ENCODE assay signal across 19 cellular contexts in the genomic region with DNA sequence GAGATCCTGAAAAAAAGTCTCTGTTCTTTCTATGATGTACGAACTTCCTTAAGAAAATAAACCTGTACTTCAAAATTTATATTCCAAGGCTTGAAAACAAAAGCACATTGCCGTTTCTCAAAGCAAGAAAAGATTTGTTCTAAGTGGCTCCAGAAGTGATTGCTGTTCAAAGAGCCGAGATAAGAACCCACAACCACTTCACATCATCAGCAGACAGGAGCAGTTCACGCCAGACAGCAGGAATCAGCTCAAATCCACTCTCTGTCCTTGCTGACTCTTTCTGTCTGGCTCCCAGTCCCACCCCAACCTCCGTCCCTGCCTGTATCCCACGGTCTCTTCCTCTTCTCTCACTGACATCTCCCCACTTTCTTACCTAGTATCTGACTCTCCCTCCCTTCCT.
DNase-seq lines count a peak whose midpoint lies in the region; TF ChIP-seq lines count a peak whose summit lies in the region.
"Had no signal": no experiment of that assay in that cellular context is flagged by ENCODE, and none has a peak within 500 bp of the region (broad histone marks: within the 10 kb centered on the region; RNA-seq: fewer than 3 reads in every experiment).

No MANE protein-coding gene starts in this region.

- DNase-seq in ELF-1 (ENCODE audit: low read depth, low spot score): peak; percentile 6
- peak; percentile 3 for DNase-seq in Jurkat, Clone E6-1 (ENCODE audit: low read depth, low spot score)
- DNase-seq in fibroblast of villous mesenchyme (ENCODE audit: low read depth): peak; percentile 25
- no peak for DNase-seq in hippocampal formation (lab: John Stamatoyannopoulos, UW)
- no peak for DNase-seq in stimulated activated CD4-positive, alpha-beta T cell treated with anti-CD3 and anti-CD28 coated beads, Interleukin-12 subunit alpha, Interleukin-12 subunit beta, amount 100 ng/mL, for 4 hours
- DNase-seq in T-helper 2 cell treated with Interferon-gamma antibody and Interleukin-4, amounts not matched to agents 5 μg/mL and 100 μg/mL, for 36 hours (ENCODE audit: low spot score): no peak
- DNase-seq in NOMO-1 treated with DMSO at 0.1 percent for 48 hours (lab: John Stamatoyannopoulos, UW; ENCODE audit: unreplicated experiment): no peak
- DNase-seq: BE2C; CD8-positive, alpha-beta T cell; DND-41; GF-D8; Kasumi-1; NCI-H1105 treated with DMSO at 0.1 percent for 48 hours; NCI-H187; NCI-H446 treated with DMSO at 0.1 percent for 48 hours; NCI-H774; Peyer's patch; SHP77 treated with DMSO at 0.1 percent for 48 hours had no signal

- H3K27ac Mint-ChIP-seq in nephron: peak overlapping the region; percentile 13 to 88 (median 83)
- no peak overlapping the region for H3K27ac Mint-ChIP-seq in T-helper 2 cell treated with Interferon-gamma antibody and Interleukin-4, amounts not matched to agents 5 μg/mL and 100 μg/mL, for 36 hours
- H3K27ac Mint-ChIP-seq: CD8-positive, alpha-beta T cell had no signal

- no peaks in the 10 kb centered on the region for H3K27me3 Mint-ChIP-seq in nephron (ENCODE audit: low read depth)
- no peaks in the 10 kb centered on the region for H3K27me3 Mint-ChIP-seq in T-helper 2 cell treated with Interferon-gamma antibody and Interleukin-4, amounts not matched to agents 5 μg/mL and 100 μg/mL, for 36 hours (ENCODE audit: low read depth)

- peaks cover 3% of the 10 kb centered on the region for H3K9me3 Mint-ChIP-seq in nephron
- peaks cover 45% of the 10 kb centered on the region for H3K9me3 Mint-ChIP-seq in T-helper 2 cell treated with Interferon-gamma antibody and Interleukin-4, amounts not matched to agents 5 μg/mL and 100 μg/mL, for 36 hours
- H3K9me3 Mint-ChIP-seq: CD8-positive, alpha-beta T cell had no signal

- TF ChIP-seq CTCF in fibroblast of villous mesenchyme (IDR thresholded peaks at IDR 0.05; ENCODE audit: insufficient read depth, low read depth, low read length) (no peak), nephron (IDR thresholded peaks at IDR 0.05; ENCODE audit: unreplicated experiment in 3 of 3) (no peak)

- H3K4me3 Mint-ChIP-seq in nephron: no peak overlapping the region
- no peak overlapping the region for H3K4me3 Mint-ChIP-seq in T-helper 2 cell treated with Interferon-gamma antibody and Interleukin-4, amounts not matched to agents 5 μg/mL and 100 μg/mL, for 36 hours
- H3K4me3 Mint-ChIP-seq: CD8-positive, alpha-beta T cell had no signal

- no peak overlapping the region for H3K4me3 ChIP-seq in Jurkat, Clone E6-1 (ENCODE audit: low read length)
- no peak overlapping the region for H3K4me3 ChIP-seq in fibroblast of villous mesenchyme (ENCODE audit: low read depth, low read length)
- H3K4me3 ChIP-seq: Peyer's patch had no signal

- peaks cover 23% of the 10 kb centered on the region for H3K4me1 Mint-ChIP-seq in nephron
- no peaks in the 10 kb centered on the region for H3K4me1 Mint-ChIP-seq in T-helper 2 cell treated with Interferon-gamma antibody and Interleukin-4, amounts not matched to agents 5 μg/mL and 100 μg/mL, for 36 hours (ENCODE audit: low read depth)

- no peaks in the 10 kb centered on the region for H3K36me3 Mint-ChIP-seq in nephron (ENCODE audit: low read depth)
- H3K36me3 Mint-ChIP-seq in T-helper 2 cell treated with Interferon-gamma antibody and Interleukin-4, amounts not matched to agents 5 μg/mL and 100 μg/mL, for 36 hours (ENCODE audit: low read depth): no peaks in the 10 kb centered on the region
- H3K36me3 Mint-ChIP-seq: CD8-positive, alpha-beta T cell had no signal

Comparison
In these comparisons a context has a peak if more than half of its experiments do, and no peak if none do; other contexts are left out.
1. DNase-seq: peak in ELF-1 (single experiment), Jurkat, Clone E6-1 (single experiment) and fibroblast of villous mesenchyme (single experiment); none in hippocampal formation (0 of 2), stimulated activated CD4-positive, alpha-beta T cell treated with anti-CD3 and anti-CD28 coated beads, Interleukin-12 subunit alpha, Interleukin-12 subunit beta, amount 100 ng/mL, for 4 hours (single experiment), T-helper 2 cell treated with Interferon-gamma antibody and Interleukin-4, amounts not matched to agents 5 μg/mL and 100 μg/mL, for 36 hours (single experiment) and NOMO-1 treated with DMSO at 0.1 percent for 48 hours (single experiment).